14 cellular contexts compared by ENCODE assay signal in the genomic region with DNA sequence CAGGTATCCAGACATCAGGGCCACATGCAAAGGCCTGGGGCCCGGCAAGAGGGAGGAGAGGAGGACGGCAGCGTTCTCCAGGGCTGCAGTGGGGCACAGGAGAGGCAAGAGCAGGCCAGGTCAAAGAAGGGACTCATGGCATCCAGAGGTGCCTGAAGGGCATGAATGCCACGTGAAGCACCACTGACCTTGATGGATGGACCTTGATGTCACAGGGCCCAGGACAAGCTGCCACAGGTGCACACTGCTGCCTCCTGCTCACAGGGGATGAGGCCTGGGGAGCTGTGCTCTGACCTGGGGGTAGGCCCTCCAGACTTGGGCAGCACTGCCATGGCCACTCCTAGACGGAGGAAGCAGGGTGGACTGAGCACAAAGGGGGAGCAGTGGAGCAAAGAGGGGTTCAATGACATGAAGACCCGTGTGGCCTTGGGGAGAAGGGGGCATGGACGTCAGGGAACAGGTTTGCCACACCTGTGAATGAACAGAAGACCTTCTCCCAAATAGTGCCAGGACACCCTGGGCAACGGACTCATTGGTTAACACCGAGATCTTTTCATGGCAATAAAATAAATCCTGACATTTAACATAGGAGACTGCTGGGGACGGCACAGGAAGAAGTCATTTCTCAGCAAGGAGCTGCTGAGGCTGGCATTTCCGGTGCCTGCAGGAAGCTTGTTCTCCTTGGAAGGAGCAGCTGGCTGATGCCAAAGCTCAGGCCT.
"Had no signal": no experiment of that assay in that cellular context is flagged by ENCODE, and none has a peak within 500 bp of the region (broad histone marks: within the 10 kb centered on the region; RNA-seq: fewer than 3 reads in every experiment).

No MANE protein-coding gene starts in this region.

- H3K9me3 ChIP-seq: esophagus squamous epithelium, mucosa of descending colon, sigmoid colon had no signal

- H3K4me1 ChIP-seq: esophagus squamous epithelium, sigmoid colon had no signal

- H3K4me1 Mint-ChIP-seq: activated naive CD8-positive, alpha-beta T cell treated with anti-CD3 and anti-CD28 coated beads, Interleukin-2, amount 50 U/mL, for 24 hours had no signal

- H3K4me3 Mint-ChIP-seq: activated naive CD8-positive, alpha-beta T cell treated with anti-CD3 and anti-CD28 coated beads, Interleukin-2, amount 50 U/mL, for 24 hours; immature natural killer cell; naive thymus-derived CD8-positive, alpha-beta T cell; stimulated activated effector memory CD8-positive, alpha-beta T cell treated with anti-CD3 and anti-CD28 coated beads, Interleukin-12 subunit alpha, Interleukin-12 subunit beta, amount 100 ng/mL, for 72 hours; T-helper 2 cell treated with Interferon-gamma antibody and Interleukin-4, amounts not matched to agents 5 μg/mL and 100 μg/mL, for 36 hours had no signal

- H3K9me3 Mint-ChIP-seq: activated naive CD8-positive, alpha-beta T cell treated with anti-CD3 and anti-CD28 coated beads, Interleukin-2, amount 50 U/mL, for 24 hours; immature natural killer cell; naive thymus-derived CD8-positive, alpha-beta T cell; stimulated activated effector memory CD8-positive, alpha-beta T cell treated with anti-CD3 and anti-CD28 coated beads, Interleukin-12 subunit alpha, Interleukin-12 subunit beta, amount 100 ng/mL, for 72 hours; T-helper 2 cell treated with Interferon-gamma antibody and Interleukin-4, amounts not matched to agents 5 μg/mL and 100 μg/mL, for 36 hours had no signal

- H3K27me3 Mint-ChIP-seq: activated naive CD8-positive, alpha-beta T cell treated with anti-CD3 and anti-CD28 coated beads, Interleukin-2, amount 50 U/mL, for 24 hours; naive thymus-derived CD8-positive, alpha-beta T cell had no signal

- H3K27me3 ChIP-seq: esophagus squamous epithelium, sigmoid colon had no signal

- H3K4me3 ChIP-seq: esophagus squamous epithelium, mucosa of descending colon, sigmoid colon had no signal

- H3K27ac ChIP-seq: esophagus squamous epithelium, sigmoid colon had no signal

- H3K27ac Mint-ChIP-seq: activated naive CD8-positive, alpha-beta T cell treated with anti-CD3 and anti-CD28 coated beads, Interleukin-2, amount 50 U/mL, for 24 hours; stimulated activated effector memory CD8-positive, alpha-beta T cell treated with anti-CD3 and anti-CD28 coated beads, Interleukin-12 subunit alpha, Interleukin-12 subunit beta, amount 100 ng/mL, for 72 hours; T-helper 2 cell treated with Interferon-gamma antibody and Interleukin-4, amounts not matched to agents 5 μg/mL and 100 μg/mL, for 36 hours had no signal

- DNase-seq: activated CD4-positive, alpha-beta T cell treated with anti-CD3 and anti-CD28 coated beads, Interleukin-2, amount 50 U/mL, for 1 hour; activated naive CD4-positive, alpha-beta T cell treated with Interleukin-2 at 50 U/mL for 16 hours; activated naive CD8-positive, alpha-beta T cell treated with anti-CD3 and anti-CD28 coated beads, Interleukin-2, amount 50 U/mL, for 24 hours; esophagus squamous epithelium; glutamatergic neuron; immature natural killer cell; mammary epithelial cell; naive thymus-derived CD8-positive, alpha-beta T cell; nucleus accumbens; sigmoid colon; stimulated activated CD4-positive, alpha-beta T cell treated with anti-CD3 and anti-CD28 coated beads, Interleukin-12 subunit alpha, Interleukin-12 subunit beta, amount 100 ng/mL, for 4 hours had no signal

- ATAC-seq: naive thymus-derived CD8-positive, alpha-beta T cell; stimulated activated effector memory CD8-positive, alpha-beta T cell treated with anti-CD3 and anti-CD28 coated beads, Interleukin-12 subunit alpha, Interleukin-12 subunit beta, amount 100 ng/mL, for 72 hours had no signal
